1 cellular context compared by ENCODE assay signal in the genomic region with DNA sequence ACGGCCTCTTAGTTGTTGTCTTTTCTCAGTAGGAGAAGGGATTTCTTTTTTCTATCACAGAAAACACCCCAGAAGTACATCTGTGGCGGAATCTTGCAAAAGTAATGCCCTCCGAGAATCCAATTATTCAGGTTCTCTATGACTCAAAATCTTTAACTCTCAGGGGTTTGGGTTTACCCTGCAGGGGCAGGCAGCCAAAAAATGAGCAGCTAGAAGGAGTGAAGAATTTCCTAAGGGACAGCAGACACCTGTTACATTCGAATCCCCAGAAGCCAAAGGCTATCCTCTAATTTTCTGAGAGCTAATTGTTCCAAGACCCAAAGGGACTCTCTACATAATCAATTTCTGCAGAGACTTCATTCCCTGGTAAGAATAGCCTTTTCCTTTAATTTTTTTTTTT.
TF ChIP-seq lines count a peak whose summit lies in the region.

No MANE protein-coding gene starts in this region.

TF ChIP-seq in HepG2, 621 proteins besides CTCF, POLR2A, EP300 and RAD21 (continued from another document):
- TF ChIP-seq, protein P1, sequence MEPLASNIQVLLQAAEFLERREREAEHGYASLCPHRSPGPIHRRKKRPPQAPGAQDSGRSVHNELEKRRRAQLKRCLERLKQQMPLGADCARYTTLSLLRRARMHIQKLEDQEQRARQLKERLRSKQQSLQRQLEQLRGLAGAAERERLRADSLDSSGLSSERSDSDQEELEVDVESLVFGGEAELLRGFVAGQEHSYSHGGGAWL (CRISPR knock-in tag; IDR thresholded peaks at IDR 0.05), result no peak
- TF ChIP-seq, protein P2, sequence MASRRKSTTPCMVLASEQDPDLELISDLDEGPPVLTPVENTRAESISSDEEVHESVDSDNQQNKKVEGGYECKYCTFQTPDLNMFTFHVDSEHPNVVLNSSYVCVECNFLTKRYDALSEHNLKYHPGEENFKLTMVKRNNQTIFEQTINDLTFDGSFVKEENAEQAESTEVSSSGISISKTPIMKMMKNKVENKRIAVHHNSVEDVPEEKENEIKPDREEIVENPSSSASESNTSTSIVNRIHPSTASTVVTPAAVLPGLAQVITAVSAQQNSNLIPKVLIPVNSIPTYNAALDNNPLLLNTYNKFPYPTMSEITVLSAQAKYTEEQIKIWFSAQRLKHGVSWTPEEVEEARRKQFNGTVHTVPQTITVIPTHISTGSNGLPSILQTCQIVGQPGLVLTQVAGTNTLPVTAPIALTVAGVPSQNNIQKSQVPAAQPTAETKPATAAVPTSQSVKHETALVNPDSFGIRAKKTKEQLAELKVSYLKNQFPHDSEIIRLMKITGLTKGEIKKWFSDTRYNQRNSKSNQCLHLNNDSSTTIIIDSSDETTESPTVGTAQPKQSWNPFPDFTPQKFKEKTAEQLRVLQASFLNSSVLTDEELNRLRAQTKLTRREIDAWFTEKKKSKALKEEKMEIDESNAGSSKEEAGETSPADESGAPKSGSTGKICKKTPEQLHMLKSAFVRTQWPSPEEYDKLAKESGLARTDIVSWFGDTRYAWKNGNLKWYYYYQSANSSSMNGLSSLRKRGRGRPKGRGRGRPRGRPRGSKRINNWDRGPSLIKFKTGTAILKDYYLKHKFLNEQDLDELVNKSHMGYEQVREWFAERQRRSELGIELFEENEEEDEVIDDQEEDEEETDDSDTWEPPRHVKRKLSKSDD (CRISPR knock-in tag; IDR thresholded peaks at IDR 0.05; ENCODE audit: low read depth), result no peak
- TF ChIP-seq FOSL2 (CRISPR knock-in tag; IDR thresholded peaks at IDR 0.05) (no peak), ZSCAN20 (CRISPR knock-in tag; IDR thresholded peaks at IDR 0.05; ENCODE audit: borderline replicate concordance) (no peak), ZNF749 (CRISPR knock-in tag; IDR thresholded peaks at IDR 0.05; ENCODE audit: borderline replicate concordance) (no peak), TBL1XR1 (IDR thresholded peaks at IDR 0.05; ENCODE audit: borderline replicate concordance, low read length, partially characterized antibody) (no peak), MEIS2 (CRISPR knock-in tag; IDR thresholded peaks at IDR 0.05) (no peak), ZBTB25 (CRISPR knock-in tag; IDR thresholded peaks at IDR 0.05) (no peak), ZNF292 (CRISPR knock-in tag; IDR thresholded peaks at IDR 0.05; ENCODE audit: borderline replicate concordance, low read depth) (no peak), NR2C2 (CRISPR knock-in tag; IDR thresholded peaks at IDR 0.05; ENCODE audit: borderline replicate concordance) (no peak), ERF (CRISPR knock-in tag; IDR thresholded peaks at IDR 0.05) (no peak)
